1 cellular context compared by ENCODE assay signal in the genomic region with DNA sequence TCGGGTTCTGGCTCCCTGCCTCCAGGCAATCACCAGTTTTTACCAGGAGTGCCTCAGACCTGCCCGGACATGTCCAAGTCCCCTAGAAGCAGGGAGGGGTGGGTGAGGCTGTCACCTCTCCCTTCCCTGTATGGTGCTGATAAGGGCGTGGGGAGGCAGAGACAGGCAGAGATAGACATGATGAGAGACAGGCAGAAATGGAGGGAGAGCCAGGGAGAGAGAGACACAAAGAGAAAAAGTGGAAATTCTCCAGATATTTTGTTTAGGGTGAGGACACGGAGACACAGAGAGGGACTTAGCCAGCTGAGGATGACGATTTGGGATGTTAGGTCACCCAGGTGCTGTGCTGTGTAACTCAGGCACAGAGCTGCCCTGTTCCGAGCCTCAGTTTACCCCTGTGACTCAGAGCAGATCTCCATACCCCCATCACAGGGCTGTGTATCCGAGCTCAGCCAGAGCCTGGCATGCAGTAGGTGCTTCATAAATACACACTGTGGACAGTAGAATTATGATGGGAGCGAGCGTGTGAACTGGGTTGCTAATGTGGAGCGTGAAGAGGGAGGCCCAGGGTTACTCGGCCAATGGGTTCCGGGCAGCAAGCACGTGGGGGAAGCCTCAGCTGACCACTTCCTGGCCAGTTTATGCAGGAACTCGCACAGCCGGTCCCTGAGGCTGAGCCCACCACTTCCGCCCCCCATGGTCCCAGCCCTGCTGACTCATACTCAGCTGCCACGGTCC.
A peak's percentile ranks its signal among the peaks of the same experiment; 100 is the strongest.
TF ChIP-seq lines count a peak whose summit lies in the region.

No MANE protein-coding gene starts in this region.

TF ChIP-seq in HepG2, 621 proteins besides CTCF, POLR2A, EP300 and RAD21 (continued from another document and continues in another):
- TF ChIP-seq, protein P1, sequence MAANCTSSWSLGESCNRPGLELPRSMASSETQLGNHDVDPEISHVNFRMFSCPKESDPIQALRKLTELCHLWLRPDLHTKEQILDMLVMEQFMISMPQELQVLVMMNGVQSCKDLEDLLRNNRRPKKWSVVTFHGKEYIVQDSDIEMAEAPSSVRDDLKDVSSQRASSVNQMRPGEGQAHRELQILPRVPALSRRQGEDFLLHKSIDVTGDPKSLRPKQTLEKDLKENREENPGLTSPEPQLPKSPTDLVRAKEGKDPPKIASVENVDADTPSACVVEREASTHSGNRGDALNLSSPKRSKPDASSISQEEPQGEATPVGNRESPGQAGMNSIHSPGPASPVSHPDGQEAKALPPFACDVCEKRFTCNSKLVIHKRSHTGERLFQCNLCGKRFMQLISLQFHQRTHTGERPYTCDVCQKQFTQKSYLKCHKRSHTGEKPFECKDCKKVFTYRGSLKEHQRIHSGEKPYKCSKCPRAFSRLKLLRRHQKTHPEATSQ (CRISPR knock-in tag; IDR thresholded peaks at IDR 0.05; ENCODE audit: borderline replicate concordance) = peak; percentile 65; the same call in 1 of the 2 replicates
- TF ChIP-seq AHR (CRISPR knock-in tag; IDR thresholded peaks at IDR 0.05) = no peak
- TF ChIP-seq PLRG1 (conservative IDR thresholded peaks at IDR 0.05) = no peak
- peak; percentile 19; the same call in 1 of the 2 replicates for TF ChIP-seq ZNF143 (CRISPR knock-in tag; IDR thresholded peaks at IDR 0.05)
- peak; percentile 92 for TF ChIP-seq MYC (CRISPR knock-in tag; IDR thresholded peaks at IDR 0.05; ENCODE audit: borderline replicate concordance)
- no peak for TF ChIP-seq ZNF660 (CRISPR knock-in tag; IDR thresholded peaks at IDR 0.05; ENCODE audit: borderline replicate concordance, low read depth)
- TF ChIP-seq KLF11 (CRISPR knock-in tag; IDR thresholded peaks at IDR 0.05) = no peak
- no peak for TF ChIP-seq ZSCAN20 (CRISPR knock-in tag; IDR thresholded peaks at IDR 0.05; ENCODE audit: borderline replicate concordance)
- TF ChIP-seq, protein P2, sequence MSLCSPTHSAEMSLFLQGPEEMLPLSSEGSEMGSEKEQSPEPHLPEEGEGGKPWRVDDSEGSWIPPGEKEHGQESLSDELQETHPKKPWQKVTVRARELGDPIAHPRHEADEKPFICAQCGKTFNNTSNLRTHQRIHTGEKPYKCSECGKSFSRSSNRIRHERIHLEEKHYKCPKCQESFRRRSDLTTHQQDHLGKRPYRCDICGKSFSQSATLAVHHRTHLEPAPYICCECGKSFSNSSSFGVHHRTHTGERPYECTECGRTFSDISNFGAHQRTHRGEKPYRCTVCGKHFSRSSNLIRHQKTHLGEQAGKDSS (CRISPR knock-in tag; IDR thresholded peaks at IDR 0.05; ENCODE audit: borderline replicate concordance, low read depth) = no peak
- TF ChIP-seq, protein P3, sequence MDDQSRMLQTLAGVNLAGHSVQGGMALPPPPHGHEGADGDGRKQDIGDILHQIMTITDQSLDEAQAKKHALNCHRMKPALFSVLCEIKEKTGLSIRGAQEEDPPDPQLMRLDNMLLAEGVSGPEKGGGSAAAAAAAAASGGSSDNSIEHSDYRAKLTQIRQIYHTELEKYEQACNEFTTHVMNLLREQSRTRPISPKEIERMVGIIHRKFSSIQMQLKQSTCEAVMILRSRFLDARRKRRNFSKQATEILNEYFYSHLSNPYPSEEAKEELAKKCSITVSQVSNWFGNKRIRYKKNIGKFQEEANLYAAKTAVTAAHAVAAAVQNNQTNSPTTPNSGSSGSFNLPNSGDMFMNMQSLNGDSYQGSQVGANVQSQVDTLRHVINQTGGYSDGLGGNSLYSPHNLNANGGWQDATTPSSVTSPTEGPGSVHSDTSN (CRISPR knock-in tag; IDR thresholded peaks at IDR 0.05; ENCODE audit: borderline replicate concordance) = no peak
- TF ChIP-seq, protein P4, sequence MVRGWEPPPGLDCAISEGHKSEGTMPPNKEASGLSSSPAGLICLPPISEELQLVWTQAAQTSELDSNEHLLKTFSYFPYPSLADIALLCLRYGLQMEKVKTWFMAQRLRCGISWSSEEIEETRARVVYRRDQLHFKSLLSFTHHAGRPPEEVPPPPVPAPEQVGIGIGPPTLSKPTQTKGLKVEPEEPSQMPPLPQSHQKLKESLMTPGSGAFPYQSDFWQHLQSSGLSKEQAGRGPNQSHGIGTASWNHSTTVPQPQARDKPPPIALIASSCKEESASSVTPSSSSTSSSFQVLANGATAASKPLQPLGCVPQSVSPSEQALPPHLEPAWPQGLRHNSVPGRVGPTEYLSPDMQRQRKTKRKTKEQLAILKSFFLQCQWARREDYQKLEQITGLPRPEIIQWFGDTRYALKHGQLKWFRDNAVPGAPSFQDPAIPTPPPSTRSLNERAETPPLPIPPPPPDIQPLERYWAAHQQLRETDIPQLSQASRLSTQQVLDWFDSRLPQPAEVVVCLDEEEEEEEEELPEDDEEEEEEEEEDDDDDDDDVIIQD (CRISPR knock-in tag; IDR thresholded peaks at IDR 0.05; ENCODE audit: low read depth) = no peak
- TF ChIP-seq ETV6 (CRISPR knock-in tag; conservative IDR thresholded peaks at IDR 0.05) = no peak; the same call in 1 of the 2 replicates
- 0 out of 2 replicates have a peak, but pooled peaks have one; percentile 39 for TF ChIP-seq ZNF264 (CRISPR knock-in tag; IDR thresholded peaks at IDR 0.05)
- no peak for TF ChIP-seq ZNF703 (CRISPR knock-in tag; IDR thresholded peaks at IDR 0.05; ENCODE audit: borderline replicate concordance)
- TF ChIP-seq RFX1 (IDR thresholded peaks at IDR 0.05) = no peak
- no peak for TF ChIP-seq CHCHD3 (CRISPR knock-in tag; IDR thresholded peaks at IDR 0.05)
- TF ChIP-seq, protein P5, sequence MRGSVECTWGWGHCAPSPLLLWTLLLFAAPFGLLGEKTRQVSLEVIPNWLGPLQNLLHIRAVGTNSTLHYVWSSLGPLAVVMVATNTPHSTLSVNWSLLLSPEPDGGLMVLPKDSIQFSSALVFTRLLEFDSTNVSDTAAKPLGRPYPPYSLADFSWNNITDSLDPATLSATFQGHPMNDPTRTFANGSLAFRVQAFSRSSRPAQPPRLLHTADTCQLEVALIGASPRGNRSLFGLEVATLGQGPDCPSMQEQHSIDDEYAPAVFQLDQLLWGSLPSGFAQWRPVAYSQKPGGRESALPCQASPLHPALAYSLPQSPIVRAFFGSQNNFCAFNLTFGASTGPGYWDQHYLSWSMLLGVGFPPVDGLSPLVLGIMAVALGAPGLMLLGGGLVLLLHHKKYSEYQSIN (CRISPR knock-in tag; IDR thresholded peaks at IDR 0.05; ENCODE audit: borderline replicate concordance) = no peak
- no peak for TF ChIP-seq TSC22D2 (CRISPR knock-in tag; IDR thresholded peaks at IDR 0.05; ENCODE audit: borderline replicate concordance)
- TF ChIP-seq, protein P6, sequence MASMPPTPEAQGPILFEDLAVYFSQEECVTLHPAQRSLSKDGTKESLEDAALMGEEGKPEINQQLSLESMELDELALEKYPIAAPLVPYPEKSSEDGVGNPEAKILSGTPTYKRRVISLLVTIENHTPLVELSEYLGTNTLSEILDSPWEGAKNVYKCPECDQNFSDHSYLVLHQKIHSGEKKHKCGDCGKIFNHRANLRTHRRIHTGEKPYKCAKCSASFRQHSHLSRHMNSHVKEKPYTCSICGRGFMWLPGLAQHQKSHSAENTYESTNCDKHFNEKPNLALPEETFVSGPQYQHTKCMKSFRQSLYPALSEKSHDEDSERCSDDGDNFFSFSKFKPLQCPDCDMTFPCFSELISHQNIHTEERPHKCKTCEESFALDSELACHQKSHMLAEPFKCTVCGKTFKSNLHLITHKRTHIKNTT (CRISPR knock-in tag; IDR thresholded peaks at IDR 0.05) = no peak
- TF ChIP-seq ZBTB38 (CRISPR knock-in tag; IDR thresholded peaks at IDR 0.05) = peak; percentile 94
- TF ChIP-seq ATF1 (CRISPR knock-in tag; IDR thresholded peaks at IDR 0.05) = no peak
- no peak for TF ChIP-seq ZNF101 (CRISPR knock-in tag; IDR thresholded peaks at IDR 0.05; ENCODE audit: borderline replicate concordance, low read depth)
- TF ChIP-seq ZNF17 (CRISPR knock-in tag; IDR thresholded peaks at IDR 0.05) = no peak
- TF ChIP-seq AGO2 (optimal IDR thresholded peaks at IDR 0.05; ENCODE audit: low read depth, low read length) = no peak
- peak; percentile 82 for TF ChIP-seq MAFG (CRISPR knock-in tag; IDR thresholded peaks at IDR 0.05)
- peak; percentile 67; the same call in 1 of the 2 replicates for TF ChIP-seq SNAI1 (CRISPR knock-in tag; IDR thresholded peaks at IDR 0.05; ENCODE audit: borderline replicate concordance)
- TF ChIP-seq SMC3 (IDR thresholded peaks at IDR 0.05; ENCODE audit: low read length) = no peak
- TF ChIP-seq, protein P7, sequence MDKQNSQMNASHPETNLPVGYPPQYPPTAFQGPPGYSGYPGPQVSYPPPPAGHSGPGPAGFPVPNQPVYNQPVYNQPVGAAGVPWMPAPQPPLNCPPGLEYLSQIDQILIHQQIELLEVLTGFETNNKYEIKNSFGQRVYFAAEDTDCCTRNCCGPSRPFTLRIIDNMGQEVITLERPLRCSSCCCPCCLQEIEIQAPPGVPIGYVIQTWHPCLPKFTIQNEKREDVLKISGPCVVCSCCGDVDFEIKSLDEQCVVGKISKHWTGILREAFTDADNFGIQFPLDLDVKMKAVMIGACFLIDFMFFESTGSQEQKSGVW (CRISPR knock-in tag; IDR thresholded peaks at IDR 0.05; ENCODE audit: borderline replicate concordance) = no peak
- TF ChIP-seq ZSCAN12 (CRISPR knock-in tag; IDR thresholded peaks at IDR 0.05) = no peak
- no peak; the same call in 1 of the 2 replicates for TF ChIP-seq GLI4 (CRISPR knock-in tag; IDR thresholded peaks at IDR 0.05; ENCODE audit: borderline replicate concordance)
- peak; percentile 84 for TF ChIP-seq ZNF235 (CRISPR knock-in tag; IDR thresholded peaks at IDR 0.05; ENCODE audit: borderline replicate concordance)
- peak; percentile 85; the same call in 1 of the 2 replicates for TF ChIP-seq ZNF232 (CRISPR knock-in tag; IDR thresholded peaks at IDR 0.05; ENCODE audit: borderline replicate concordance)
- peak; percentile 89 for TF ChIP-seq ELF1 (CRISPR knock-in tag; IDR thresholded peaks at IDR 0.05)
- TF ChIP-seq, protein P8, sequence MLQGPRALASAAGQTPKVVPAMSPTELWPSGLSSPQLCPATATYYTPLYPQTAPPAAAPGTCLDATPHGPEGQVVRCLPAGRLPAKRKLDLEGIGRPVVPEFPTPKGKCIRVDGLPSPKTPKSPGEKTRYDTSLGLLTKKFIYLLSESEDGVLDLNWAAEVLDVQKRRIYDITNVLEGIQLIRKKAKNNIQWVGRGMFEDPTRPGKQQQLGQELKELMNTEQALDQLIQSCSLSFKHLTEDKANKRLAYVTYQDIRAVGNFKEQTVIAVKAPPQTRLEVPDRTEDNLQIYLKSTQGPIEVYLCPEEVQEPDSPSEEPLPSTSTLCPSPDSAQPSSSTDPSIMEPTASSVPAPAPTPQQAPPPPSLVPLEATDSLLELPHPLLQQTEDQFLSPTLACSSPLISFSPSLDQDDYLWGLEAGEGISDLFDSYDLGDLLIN (CRISPR knock-in tag; IDR thresholded peaks at IDR 0.05; ENCODE audit: borderline replicate concordance) = no peak
- TF ChIP-seq SYNCRIP (IDR thresholded peaks at IDR 0.05; ENCODE audit: insufficient read depth, low read depth, low read length) = no peak
- no peak for TF ChIP-seq ZNF382 (CRISPR knock-in tag; IDR thresholded peaks at IDR 0.05; ENCODE audit: borderline replicate concordance)
- TF ChIP-seq ZMYM4 (CRISPR knock-in tag; IDR thresholded peaks at IDR 0.05) = peak; percentile 22; the same call in 1 of the 2 replicates
- no peak for TF ChIP-seq ZSCAN22 (CRISPR knock-in tag; IDR thresholded peaks at IDR 0.05)
- TF ChIP-seq, protein P9, sequence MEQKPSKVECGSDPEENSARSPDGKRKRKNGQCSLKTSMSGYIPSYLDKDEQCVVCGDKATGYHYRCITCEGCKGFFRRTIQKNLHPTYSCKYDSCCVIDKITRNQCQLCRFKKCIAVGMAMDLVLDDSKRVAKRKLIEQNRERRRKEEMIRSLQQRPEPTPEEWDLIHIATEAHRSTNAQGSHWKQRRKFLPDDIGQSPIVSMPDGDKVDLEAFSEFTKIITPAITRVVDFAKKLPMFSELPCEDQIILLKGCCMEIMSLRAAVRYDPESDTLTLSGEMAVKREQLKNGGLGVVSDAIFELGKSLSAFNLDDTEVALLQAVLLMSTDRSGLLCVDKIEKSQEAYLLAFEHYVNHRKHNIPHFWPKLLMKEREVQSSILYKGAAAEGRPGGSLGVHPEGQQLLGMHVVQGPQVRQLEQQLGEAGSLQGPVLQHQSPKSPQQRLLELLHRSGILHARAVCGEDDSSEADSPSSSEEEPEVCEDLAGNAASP (CRISPR knock-in tag; IDR thresholded peaks at IDR 0.05; ENCODE audit: borderline replicate concordance) = peak; percentile 72
- TF ChIP-seq HMG20A (CRISPR knock-in tag; IDR thresholded peaks at IDR 0.05; ENCODE audit: borderline replicate concordance) = peak; percentile 34; the same call in 1 of the 2 replicates
- no peak for TF ChIP-seq IKZF4 (CRISPR knock-in tag; IDR thresholded peaks at IDR 0.05; ENCODE audit: borderline replicate concordance, low read depth, not compliant biosample characterization)
- TF ChIP-seq, protein P10, sequence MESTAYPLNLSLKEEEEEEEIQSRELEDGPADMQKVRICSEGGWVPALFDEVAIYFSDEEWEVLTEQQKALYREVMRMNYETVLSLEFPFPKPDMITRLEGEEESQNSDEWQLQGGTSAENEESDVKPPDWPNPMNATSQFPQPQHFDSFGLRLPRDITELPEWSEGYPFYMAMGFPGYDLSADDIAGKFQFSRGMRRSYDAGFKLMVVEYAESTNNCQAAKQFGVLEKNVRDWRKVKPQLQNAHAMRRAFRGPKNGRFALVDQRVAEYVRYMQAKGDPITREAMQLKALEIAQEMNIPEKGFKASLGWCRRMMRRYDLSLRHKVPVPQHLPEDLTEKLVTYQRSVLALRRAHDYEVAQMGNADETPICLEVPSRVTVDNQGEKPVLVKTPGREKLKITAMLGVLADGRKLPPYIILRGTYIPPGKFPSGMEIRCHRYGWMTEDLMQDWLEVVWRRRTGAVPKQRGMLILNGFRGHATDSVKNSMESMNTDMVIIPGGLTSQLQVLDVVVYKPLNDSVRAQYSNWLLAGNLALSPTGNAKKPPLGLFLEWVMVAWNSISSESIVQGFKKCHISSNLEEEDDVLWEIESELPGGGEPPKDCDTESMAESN (CRISPR knock-in tag; conservative IDR thresholded peaks at IDR 0.05) = peak; percentile 79; the same call in 1 of the 2 replicates
- TF ChIP-seq SRSF1 (optimal IDR thresholded peaks at IDR 0.05; ENCODE audit: low read depth, low read length) = no peak
- TF ChIP-seq, protein P11, sequence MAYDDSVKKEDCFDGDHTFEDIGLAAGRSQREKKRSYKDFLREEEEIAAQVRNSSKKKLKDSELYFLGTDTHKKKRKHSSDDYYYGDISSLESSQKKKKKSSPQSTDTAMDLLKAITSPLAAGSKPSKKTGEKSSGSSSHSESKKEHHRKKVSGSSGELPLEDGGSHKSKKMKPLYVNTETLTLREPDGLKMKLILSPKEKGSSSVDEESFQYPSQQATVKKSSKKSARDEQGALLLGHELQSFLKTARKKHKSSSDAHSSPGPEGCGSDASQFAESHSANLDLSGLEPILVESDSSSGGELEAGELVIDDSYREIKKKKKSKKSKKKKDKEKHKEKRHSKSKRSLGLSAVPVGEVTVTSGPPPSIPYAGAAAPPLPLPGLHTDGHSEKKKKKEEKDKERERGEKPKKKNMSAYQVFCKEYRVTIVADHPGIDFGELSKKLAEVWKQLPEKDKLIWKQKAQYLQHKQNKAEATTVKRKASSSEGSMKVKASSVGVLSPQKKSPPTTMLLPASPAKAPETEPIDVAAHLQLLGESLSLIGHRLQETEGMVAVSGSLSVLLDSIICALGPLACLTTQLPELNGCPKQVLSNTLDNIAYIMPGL (CRISPR knock-in tag; IDR thresholded peaks at IDR 0.05; ENCODE audit: borderline replicate concordance in 1 of 2, low read depth in 1 of 2) = peak; percentile 25 to 71; a peak in 2 of 4 replicates
- no peak for TF ChIP-seq PHB2 (IDR thresholded peaks at IDR 0.05; ENCODE audit: partially characterized antibody)
- no peak for TF ChIP-seq ZNF577 (CRISPR knock-in tag; IDR thresholded peaks at IDR 0.05; ENCODE audit: borderline replicate concordance, low read depth)
- TF ChIP-seq ZNF775 (CRISPR knock-in tag; IDR thresholded peaks at IDR 0.05; ENCODE audit: borderline replicate concordance) = no peak
- TF ChIP-seq NRL (CRISPR knock-in tag; IDR thresholded peaks at IDR 0.05; ENCODE audit: borderline replicate concordance) = no peak
- peak; percentile 81 for TF ChIP-seq NCOA2 (CRISPR knock-in tag; IDR thresholded peaks at IDR 0.05)
- 0 out of 2 replicates have a peak, but pooled peaks have one; percentile 61 for TF ChIP-seq ZNF749 (CRISPR knock-in tag; IDR thresholded peaks at IDR 0.05; ENCODE audit: borderline replicate concordance)
